In the genomic region with DNA sequence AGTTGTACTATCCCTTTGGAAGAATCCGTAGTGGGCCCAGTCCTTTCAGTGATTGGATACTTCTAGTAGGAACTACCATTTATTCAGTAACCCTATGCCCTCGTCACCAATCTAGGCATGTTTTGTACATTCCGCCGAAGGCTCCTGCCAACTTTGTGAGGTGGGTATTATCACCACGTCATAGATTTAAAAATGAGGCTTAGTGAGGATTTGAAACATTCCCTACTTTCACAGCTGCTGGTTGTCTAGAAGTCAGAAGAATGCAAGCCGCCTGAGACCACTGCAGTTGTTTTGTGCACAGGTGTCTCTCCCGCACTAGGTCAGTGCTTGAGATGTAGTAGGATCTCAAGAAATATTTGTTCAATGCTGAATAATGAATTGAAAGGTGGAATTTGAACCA, we compare ENCODE assay signal across 1 cellular context.
TF ChIP-seq lines count a peak whose summit lies in the region.

No MANE protein-coding gene starts in this region.

TF ChIP-seq in HepG2, 621 proteins besides CTCF, POLR2A, EP300 and RAD21:
- no peak for TF ChIP-seq GABPB1 (CRISPR knock-in tag; IDR thresholded peaks at IDR 0.05)
- TF ChIP-seq ZNF597 (CRISPR knock-in tag; IDR thresholded peaks at IDR 0.05): no peak
- no peak for TF ChIP-seq ZNF670 (CRISPR knock-in tag; IDR thresholded peaks at IDR 0.05; ENCODE audit: borderline replicate concordance)
- no peak for TF ChIP-seq ZNF776 (CRISPR knock-in tag; IDR thresholded peaks at IDR 0.05)
- TF ChIP-seq ZNF234 (CRISPR knock-in tag; conservative IDR thresholded peaks at IDR 0.05): no peak
- no peak for TF ChIP-seq TOPORS (CRISPR knock-in tag; IDR thresholded peaks at IDR 0.05)
- TF ChIP-seq ZMAT3 (CRISPR knock-in tag; conservative IDR thresholded peaks at IDR 0.05): no peak
- TF ChIP-seq ZNF737 (CRISPR knock-in tag; IDR thresholded peaks at IDR 0.05; ENCODE audit: borderline replicate concordance): no peak
- no peak for TF ChIP-seq ZNF605 (CRISPR knock-in tag; IDR thresholded peaks at IDR 0.05)
- TF ChIP-seq ONECUT2 (CRISPR knock-in tag; IDR thresholded peaks at IDR 0.05): no peak
- TF ChIP-seq ZNF18 (CRISPR knock-in tag; IDR thresholded peaks at IDR 0.05; ENCODE audit: insufficient replicate concordance): no peak
